8 cellular contexts compared by ENCODE assay signal in the genomic region with DNA sequence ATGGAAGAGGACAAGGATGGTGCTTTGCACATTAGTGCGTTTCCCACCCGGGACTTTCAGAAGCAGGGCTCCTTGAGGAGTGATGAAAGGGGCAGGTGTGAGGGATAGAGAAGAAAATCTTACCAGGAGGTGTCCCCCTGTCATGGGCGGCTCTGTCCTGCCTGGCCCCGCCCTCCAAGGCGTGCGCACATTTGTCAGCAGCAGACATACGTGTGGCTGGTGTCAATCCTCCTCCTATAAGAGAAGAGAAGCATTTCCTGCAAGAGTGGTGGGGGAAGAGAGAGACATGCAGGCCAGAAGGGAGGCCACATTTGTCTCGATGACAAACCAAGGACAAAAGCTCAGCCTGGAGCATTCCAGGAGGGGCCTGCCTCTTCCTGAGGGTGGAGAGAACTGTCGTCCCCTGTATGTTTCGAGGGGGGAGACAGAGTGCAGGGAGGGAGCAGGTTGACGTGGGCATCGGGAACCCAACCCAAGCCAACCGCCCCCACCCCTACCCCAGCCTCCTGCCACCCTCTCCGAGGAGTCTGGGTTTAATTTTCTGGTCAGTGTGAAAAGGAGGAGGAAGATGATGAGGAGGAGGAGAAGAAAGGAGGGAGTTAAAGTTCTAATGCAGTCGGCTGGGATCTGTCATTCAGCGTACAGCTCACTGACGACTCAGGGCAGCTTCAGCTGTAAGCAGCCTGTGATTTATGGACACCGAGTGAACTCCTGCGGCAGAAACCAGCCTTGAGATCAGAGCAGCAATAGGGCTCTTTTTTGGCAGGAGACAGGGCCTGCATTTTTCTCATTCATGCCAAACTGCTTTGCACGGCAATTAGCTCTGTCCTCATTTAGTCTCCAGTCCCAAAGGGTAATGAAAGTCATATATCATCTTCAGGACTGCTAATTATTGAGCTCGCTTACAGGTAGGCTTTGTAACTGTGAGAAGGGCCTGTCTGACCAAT. TPM values are rescaled to one million over a fixed set of nuclear protein-coding genes. Genes with fewer than 3 reads are reported as not detected.
DNase-seq lines count a peak whose midpoint lies in the region; ATAC-seq and TF ChIP-seq lines count a peak whose summit lies in the region.

No MANE protein-coding gene starts in this region.

- no TSS peak for BruUV-seq in Caco-2 (replicated peaks; lab: Mats Ljungman, UMichigan)

- H3K27ac Mint-ChIP-seq in Caco-2 (ENCODE audit: unreplicated experiment) (no peak overlapping the region), neural crest cell (ENCODE audit: unreplicated experiment) (peak overlapping the region; percentile 73)

- H3K9me3 Mint-ChIP-seq in Caco-2 (ENCODE audit: unreplicated experiment) (peaks cover 12% of the 10 kb centered on the region), neural crest cell (no peaks in the 10 kb centered on the region)

- no peaks in the 10 kb centered on the region for H3K36me3 Mint-ChIP-seq in Caco-2 (ENCODE audit: insufficient read depth, unreplicated experiment)
- H3K36me3 Mint-ChIP-seq in neural crest cell (ENCODE audit: low read depth) = no peaks in the 10 kb centered on the region

- DNase-seq in Caco-2 = no peak
- peak; percentile 50 to 81 for DNase-seq in NCI-H446 (lab: John Stamatoyannopoulos, UW)
- peak; percentile 74 for DNase-seq in fibroblast of the aortic adventitia (ENCODE audit: low read depth)
- DNase-seq in neural crest cell (ENCODE audit: low read depth, low spot score) = no peak
- DNase-seq in stimulated activated CD4-positive, alpha-beta T cell treated with anti-CD3 and anti-CD28 coated beads, Interleukin-4, amount 100 ng/mL, for 1 hour = no peak
- no peak for DNase-seq in HAP-1 (ENCODE audit: low spot score in 2 of 2)
- no peak for DNase-seq in GM10266 (ENCODE audit: extremely low spot score)

- POLR2A ChIA-PET in Caco-2 (lab: Charles Lee) = no interaction called here

- no peak for ATAC-seq in GM19351 (IDR thresholded peaks at IDR 0.05; ENCODE audit: unreplicated experiment)

- H3K4me3 Mint-ChIP-seq in Caco-2 (ENCODE audit: unreplicated experiment) (peak overlapping the region; percentile 60), neural crest cell (peak overlapping the region; percentile 79)

- H3K27me3 Mint-ChIP-seq in Caco-2 (ENCODE audit: insufficient read depth, unreplicated experiment) = peaks cover 7% of the 10 kb centered on the region
- H3K27me3 Mint-ChIP-seq in neural crest cell (ENCODE audit: low read depth) = no peaks in the 10 kb centered on the region

- H3K27me3 ChIP-seq in Caco-2 (replicated peaks; ENCODE audit: control insufficient read depth, insufficient read depth, low read length) (no peaks in the 10 kb centered on the region), HAP-1 (ENCODE audit: low read depth) (peaks cover 4% of the 10 kb centered on the region; the same call in 1 of the 2 replicates)

- TF ChIP-seq CTCF in Caco-2 (IDR thresholded peaks at IDR 0.05; ENCODE audit: insufficient read depth in 1 of 2, low read depth in 1 of 2, low read length in 1 of 2, severe bottlenecking in 1 of 2, unreplicated experiment in 1 of 2) (no peak), fibroblast of the aortic adventitia (IDR thresholded peaks at IDR 0.05; ENCODE audit: insufficient read depth, low read length) (no peak), neural crest cell (conservative IDR thresholded peaks at IDR 0.05) (no peak), GM10266 (IDR thresholded peaks at IDR 0.05; ENCODE audit: control insufficient read depth, insufficient read depth, low read depth, missing control alignments) (no peak)

- H3K4me1 ChIP-seq in Caco-2 (peaks cover 7% of the 10 kb centered on the region; the same call in 1 of the 2 replicates), HAP-1 (no peaks in the 10 kb centered on the region)

- CTCF ChIA-PET in Caco-2 (lab: Charles Lee) = interaction anchor here (0.6 kb wide), 1 partner anchor 75 kb away, joined by 3 read pairs; no protein-coding TSS in a partner anchor

- H3K4me1 Mint-ChIP-seq in Caco-2 (ENCODE audit: low read depth, unreplicated experiment) (peaks cover 10% of the 10 kb centered on the region), neural crest cell (peaks cover 21% of the 10 kb centered on the region)

- peaks cover 11% of the 10 kb centered on the region; the same call in 1 of the 2 replicates for H3K9me3 ChIP-seq in Caco-2
- no peaks in the 10 kb centered on the region for H3K9me3 ChIP-seq in HAP-1

- in situ Hi-C loops in HAP-1 (cut with MboI; ENCODE audit: low sequenced_read_pairs) = no loop called here

- no peaks in the 10 kb centered on the region for H3K36me3 ChIP-seq in Caco-2 (ENCODE audit: control insufficient read depth, insufficient read depth, low read length)
- H3K36me3 ChIP-seq in HAP-1 (replicated peaks) = no peaks in the 10 kb centered on the region

- intact Hi-C loops in Caco-2 (cut with micrococcal nuclease; ENCODE audit: unreplicated experiment) = no loop called here

- H3K4me3 ChIP-seq in Caco-2 (ENCODE audit: low read depth, low read length) (no peak overlapping the region), fibroblast of the aortic adventitia (ENCODE audit: low read depth, low read length) (no peak overlapping the region), HAP-1 (no peak overlapping the region)

RNA-seq across cellular contexts. Expression of a gene that starts 47.7 kb away (rescaled TPM):
- total RNA-seq in Caco-2 (2022) (38.7 and 39.0 TPM in 2 replicates), fibroblast of the aortic adventitia (ENCODE audit: low replicate concordance) (7.0 and 16.3 TPM in 2 replicates), neural crest cell (4.7 and 6.3 TPM in 2 replicates)

Comparison
In these comparisons a context has a peak if more than half of its experiments do, and no peak if none do; other contexts are left out.
1. DNase-seq: peak in NCI-H446 (2 of 2) and fibroblast of the aortic adventitia (single experiment); none in Caco-2 (0 of 2), neural crest cell (single experiment), stimulated activated CD4-positive, alpha-beta T cell treated with anti-CD3 and anti-CD28 coated beads, Interleukin-4, amount 100 ng/mL, for 1 hour (single experiment), HAP-1 (0 of 2) and GM10266 (single experiment).